16 cellular contexts compared by ENCODE assay signal in genomic region chr17:57271821-57272220, GRCh38.
"Had no signal": no experiment of that assay in that cellular context is flagged by ENCODE, and none has a peak within 500 bp of the region (broad histone marks: within the 10 kb centered on the region; RNA-seq: fewer than 3 reads in every experiment).

No MANE protein-coding gene starts in this region.

- H3K27me3 Mint-ChIP-seq: activated CD4-positive, alpha-beta memory T cell treated with anti-CD3 and anti-CD28 coated beads, Interleukin-2, amount 10 ng/mL, durations not matched to agents 7 days and 5 days; activated naive CD8-positive, alpha-beta T cell treated with anti-CD3 and anti-CD28 coated beads, Interleukin-2, amount 10 ng/mL, durations not matched to agents 7 days and 5 days; effector memory CD8-positive, alpha-beta T cell; naive thymus-derived CD4-positive, alpha-beta T cell had no signal

- H3K4me1 ChIP-seq: colonic mucosa, lower lobe of right lung had no signal

- H3K4me3 Mint-ChIP-seq: activated CD4-positive, alpha-beta memory T cell treated with anti-CD3 and anti-CD28 coated beads, Interleukin-2, amount 10 ng/mL, durations not matched to agents 7 days and 5 days; activated naive CD8-positive, alpha-beta T cell treated with anti-CD3 and anti-CD28 coated beads, Interleukin-2, amount 10 ng/mL, durations not matched to agents 7 days and 5 days; activated T-cell treated with anti-CD3 and anti-CD28 coated beads, Interleukin-2, amount 50 U/mL, for 72 hours; effector memory CD8-positive, alpha-beta T cell; naive thymus-derived CD4-positive, alpha-beta T cell had no signal

- H3K9me3 ChIP-seq: colonic mucosa, lower lobe of right lung had no signal

- H3K27me3 ChIP-seq: cardiac muscle cell, colonic mucosa had no signal

- H3K27ac ChIP-seq: cardiac muscle cell, colonic mucosa, lower lobe of right lung had no signal

- H3K9me3 Mint-ChIP-seq: activated CD4-positive, alpha-beta memory T cell treated with anti-CD3 and anti-CD28 coated beads, Interleukin-2, amount 10 ng/mL, durations not matched to agents 7 days and 5 days; activated naive CD8-positive, alpha-beta T cell treated with anti-CD3 and anti-CD28 coated beads, Interleukin-2, amount 10 ng/mL, durations not matched to agents 7 days and 5 days; activated T-cell treated with anti-CD3 and anti-CD28 coated beads, Interleukin-2, amount 50 U/mL, for 72 hours; effector memory CD8-positive, alpha-beta T cell; naive thymus-derived CD4-positive, alpha-beta T cell had no signal

- DNase-seq: activated CD4-positive, alpha-beta memory T cell treated with anti-CD3 and anti-CD28 coated beads, Interleukin-2, amount 10 ng/mL, durations not matched to agents 7 days and 5 days; activated CD4-positive, alpha-beta T cell treated with anti-CD3 and anti-CD28 coated beads for 1 hour; activated CD8-positive, alpha-beta memory T cell treated with anti-CD3 and anti-CD28 coated beads, Interleukin-2, amount 50 U/mL, for 4 hours; activated gamma-delta T cell treated with Interleukin-2 at 50 U/mL for 16 hours; activated naive CD8-positive, alpha-beta T cell treated with anti-CD3 and anti-CD28 coated beads, Interleukin-2, amount 10 ng/mL, durations not matched to agents 7 days and 5 days; activated T-cell treated with anti-CD3 and anti-CD28 coated beads, Interleukin-2, amount 50 U/mL, for 72 hours; aorta; colonic mucosa; effector memory CD8-positive, alpha-beta T cell; kidney glomerular epithelial cell; lower lobe of right lung; naive thymus-derived CD4-positive, alpha-beta T cell; stimulated activated CD4-positive, alpha-beta T cell treated with anti-CD3 and anti-CD28 coated beads, Interleukin-2, amount 100 ng/mL, for 48 hours; stimulated activated naive CD4-positive, alpha-beta T cell treated with Interleukin-2 at 50 U/mL for 16 hours; SW 1271 had no signal

- H3K4me3 ChIP-seq: cardiac muscle cell, colonic mucosa, lower lobe of right lung had no signal

- H3K27ac Mint-ChIP-seq: activated CD4-positive, alpha-beta memory T cell treated with anti-CD3 and anti-CD28 coated beads, Interleukin-2, amount 10 ng/mL, durations not matched to agents 7 days and 5 days; activated naive CD8-positive, alpha-beta T cell treated with anti-CD3 and anti-CD28 coated beads, Interleukin-2, amount 10 ng/mL, durations not matched to agents 7 days and 5 days had no signal

- H3K36me3 ChIP-seq: colonic mucosa had no signal
